Comparison of ENCODE assay signal across 8 cellular contexts in genomic region chr3:38649500-38650247, GRCh38. TPM values are rescaled to one million over a fixed set of nuclear protein-coding genes. Genes with fewer than 3 reads are reported as not detected.
DNase-seq lines count a peak whose midpoint lies in the region; ATAC-seq and TF ChIP-seq lines count a peak whose summit lies in the region.

Gene SCN5A (minus strand): TSS chr3:38649687. CDS start chr3:38633307, 16,380 bp downstream.

- H2BK120ac ChIP-seq in H9 (ENCODE audit: low read depth, low read length, poor library complexity, severe bottlenecking), result no peak within 1 kb of the TSS

- H4K8ac ChIP-seq in H9 (replicated peaks; ENCODE audit: insufficient read length, low read depth, low read length), result no peak within 1 kb of the TSS

- H3F3A ChIP-seq in PC-3 (ENCODE audit: low read length, unreplicated experiment), result no peaks in the 10 kb centered on the region

- no peak within 1 kb of the TSS for H4K5ac ChIP-seq in H9 (ENCODE audit: insufficient read length, low read depth, low read length)

- H3K4me1 ChIP-seq in H9 (ENCODE audit: insufficient read depth, low read length) (no peaks in the 10 kb centered on the region), PC-3 (ENCODE audit: insufficient read depth, low read length) (peaks cover 3% of the 10 kb centered on the region; the same call in 1 of the 2 replicates), rectal smooth muscle tissue (ENCODE audit: control insufficient read depth, insufficient read depth, low read length) (no peaks in the 10 kb centered on the region)

- H2BK5ac ChIP-seq in H9 (ENCODE audit: insufficient read length, low read length), result no peak within 1 kb of the TSS

- ATAC-seq in PC-3 (peak; percentile 62), left cardiac atrium (peak; percentile 82 to 85)

- BruUV-seq in PC-3 (replicated peaks; lab: Mats Ljungman, UMichigan), result no TSS peak

- H3K79me2 ChIP-seq in H9 (ENCODE audit: insufficient read depth, low read length) (no peaks in the 10 kb centered on the region), PC-3 (ENCODE audit: low read length) (no peaks in the 10 kb centered on the region)

- H3K56ac ChIP-seq in H9 (ENCODE audit: insufficient read length, low read depth, low read length), result no peak within 1 kb of the TSS

- H2BK20ac ChIP-seq in H9 (ENCODE audit: low read depth, low read length, poor library complexity, severe bottlenecking), result no peak within 1 kb of the TSS

- H3K4me2 ChIP-seq in H9 (ENCODE audit: insufficient read depth, insufficient read length, low read length) (peak within 1 kb of the TSS; percentile 78), PC-3 (ENCODE audit: low read length) (peak within 1 kb of the TSS; percentile 81)

- H2AFZ ChIP-seq in H9 (ENCODE audit: low read length) (no peak within 1 kb of the TSS), PC-3 (ENCODE audit: low read length) (peak within 1 kb of the TSS; percentile 85)

- no peak within 1 kb of the TSS for H3K23ac ChIP-seq in H9 (ENCODE audit: insufficient read length, low read depth, low read length)

- TF ChIP-seq CTCF in H9 (conservative IDR thresholded peaks at IDR 0.05) (no peak), PC-3 (conservative IDR thresholded peaks at IDR 0.05; ENCODE audit: low read depth, low read length) (no peak)

- H3K36me3 Mint-ChIP-seq in H9 (ENCODE audit: insufficient read depth in 1 of 3, low read depth in 3 of 3), result no peaks in the 10 kb centered on the region; a peak in 1 of 7 replicates

- no peak within 1 kb of the TSS for H3T11ph ChIP-seq in H9 (ENCODE audit: low read length)

- H2BK15ac ChIP-seq in H9 (ENCODE audit: low read depth, low read length), result no peak within 1 kb of the TSS

- peaks cover 5 to 6% of the 10 kb centered on the region in 2 experiments for H3K4me1 Mint-ChIP-seq in H9

- no peak within 1 kb of the TSS for H3K27ac ChIP-seq in H9 (ENCODE audit: insufficient read length, low read depth, low read length)
- no peak within 1 kb of the TSS for H3K27ac ChIP-seq in PC-3 (ENCODE audit: low read length)
- H3K27ac ChIP-seq in rectal smooth muscle tissue (ENCODE audit: low read depth, low read length), result no peak within 1 kb of the TSS

- no peak within 1 kb of the TSS for H2AK5ac ChIP-seq in H9 (ENCODE audit: insufficient read length, low read length)

- intact Hi-C loops in PC-3 (cut with micrococcal nuclease) (loop anchor here (5.0 kb wide), 1 partner anchor 353 kb away; no protein-coding TSS in a partner anchor), left cardiac atrium (cut with DNase I) (loop anchor here (2.0 to 10.0 kb wide), 5 partner anchors 67 to 155 kb away; partner anchors contain the start of gene EXOG (in 1 of the 2))

- no peak within 1 kb of the TSS for H3K27ac Mint-ChIP-seq in H9

- no peaks in the 10 kb centered on the region for H3K9me2 ChIP-seq in PC-3 (replicated peaks; ENCODE audit: low read length)

- H4K20me1 ChIP-seq in H9 (ENCODE audit: control insufficient read depth, insufficient read depth, insufficient read length) (no peaks in the 10 kb centered on the region), PC-3 (ENCODE audit: low read length) (no peaks in the 10 kb centered on the region)

- CTCF ChIA-PET in PC-3 (lab: Charles Lee), result no interaction called here

- peak within 1 kb of the TSS; percentile 36 for H3K18ac ChIP-seq in H9 (ENCODE audit: insufficient read length, low read depth, low read length)

- H3K9me3 ChIP-seq in H9 (ENCODE audit: control insufficient read depth, low read depth, low read length), result no peaks in the 10 kb centered on the region
- no peaks in the 10 kb centered on the region for H3K9me3 ChIP-seq in PC-3 (ENCODE audit: low read length)

- H3K27me3 ChIP-seq in H9 (ENCODE audit: insufficient read depth, low read length), result peaks cover 21% of the 10 kb centered on the region; the same call in 1 of the 2 replicates
- peaks cover 57% of the 10 kb centered on the region for H3K27me3 ChIP-seq in PC-3 (ENCODE audit: low read length)
- H3K27me3 ChIP-seq in rectal smooth muscle tissue (ENCODE audit: control insufficient read depth, insufficient read depth, low read length), result peaks cover 10% of the 10 kb centered on the region

- DNase-seq in COLO829 (ENCODE audit: low spot score) (peak; percentile 35), H9 (peak; percentile 73), PC-3 (peak; percentile 30), left cardiac atrium (peak; percentile 67), NAMALWA (ENCODE audit: low spot score) (no peak), midbrain (lab: John Stamatoyannopoulos, UW) (no peak)
- DNase-seq in activated naive CD4-positive, alpha-beta T cell (lab: John Stamatoyannopoulos, UW), result peak in 3 of 4 experiments; percentile 18 to 46 (median 23)

- H3K9ac ChIP-seq in H9 (ENCODE audit: extremely low read depth, insufficient read length, low read length) (peak within 1 kb of the TSS; percentile 17), PC-3 (ENCODE audit: low read length) (no peak within 1 kb of the TSS), rectal smooth muscle tissue (ENCODE audit: low read length) (no peak within 1 kb of the TSS)

- no peak within 1 kb of the TSS for H2BK12ac ChIP-seq in H9 (ENCODE audit: insufficient read length, low read depth, low read length)

- H3K9me3 Mint-ChIP-seq in H9, result no peaks in the 10 kb centered on the region

- H3K4me3 ChIP-seq in PC-3 (ENCODE audit: low read length), result peak within 1 kb of the TSS; percentile 60
- peak within 1 kb of the TSS; percentile 62 for H3K4me3 ChIP-seq in rectal smooth muscle tissue (ENCODE audit: low read length)

- H3K4ac ChIP-seq in H9 (ENCODE audit: low read depth, low read length), result no peak within 1 kb of the TSS

- H4K91ac ChIP-seq in H9 (ENCODE audit: insufficient read length, low read depth, low read length), result no peak within 1 kb of the TSS

- peaks cover 7% of the 10 kb centered on the region for H3K27me3 Mint-ChIP-seq in H9 (ENCODE audit: low read depth)

- H3K79me1 ChIP-seq in H9 (ENCODE audit: insufficient read depth, low read depth, low read length, poor library complexity, severe bottlenecking), result no peaks in the 10 kb centered on the region

- peak within 1 kb of the TSS in 1 of 2 experiments; percentile 65; a peak in 3 of 5 replicates for H3K4me3 Mint-ChIP-seq in H9

- no peaks in the 10 kb centered on the region for H3K36me3 ChIP-seq in PC-3 (ENCODE audit: low read depth, low read length)
- no peaks in the 10 kb centered on the region for H3K36me3 ChIP-seq in rectal smooth muscle tissue (ENCODE audit: control insufficient read depth, insufficient read depth, low read length)

- peaks cover 12% of the 10 kb centered on the region for H3K23me2 ChIP-seq in H9 (ENCODE audit: insufficient read length, low read depth, low read length, poor library complexity, severe bottlenecking)

- POLR2A ChIA-PET in PC-3 (lab: Charles Lee; ENCODE audit: unreplicated experiment), result no interaction called here

- 0 out of 2 replicates have a peak within 1 kb of the TSS, but pooled peaks have one; percentile 16 for H3K14ac ChIP-seq in H9 (ENCODE audit: insufficient read depth, low read length)

- WGBS in H9 (ENCODE audit: extremely low coverage, insufficient read length, low lambda C conversion rate), result no CpG with 5 or more reads among the region's 76 CpGs

RNA-seq across cellular contexts. Expression of gene SCN5A, which starts in this region (rescaled TPM):
- 6.5 and 8.0 TPM in 2 replicates for total RNA-seq in H9 (2021)
- total RNA-seq in PC-3 (2014; rRNA removed), result 0.06 TPM in 1 of 2 replicates, not detected in the other
- 100 to 1,000 TPM; 115 to 191 TPM for total RNA-seq in left cardiac atrium

Comparison
In these comparisons a context has a peak if more than half of its experiments do, and no peak if none do; other contexts are left out.
1. RNA of gene SCN5A (total RNA-seq): 115 to 191 TPM in left cardiac atrium; 6.5 to 8.0 TPM in H9 and 0.06 TPM in PC-3; every median in the first group is over 10 times any median in the second.
2. Peak in DNase-seq, ATAC-seq, H3K4me3 ChIP-seq and H3K4me2 ChIP-seq in PC-3; RNA of the gene not detected or under 1 TPM.
3. DNase-seq: peak in COLO829 (single experiment), H9 (single experiment), activated naive CD4-positive, alpha-beta T cell (3 of 4) and left cardiac atrium (single experiment); none in NAMALWA (single experiment) and midbrain (single experiment).